1 cellular context compared by ENCODE assay signal in genomic region chr13:113164492-113164891, GRCh38.
TF ChIP-seq lines count a peak whose summit lies in the region.

No MANE protein-coding gene starts in this region.

TF ChIP-seq in HepG2, 621 proteins besides CTCF, POLR2A, EP300 and RAD21:
- TF ChIP-seq RARA (CRISPR knock-in tag; IDR thresholded peaks at IDR 0.05), result no peak
- TF ChIP-seq E2F2 (CRISPR knock-in tag; IDR thresholded peaks at IDR 0.05; ENCODE audit: borderline replicate concordance), result no peak
- TF ChIP-seq, protein P1, sequence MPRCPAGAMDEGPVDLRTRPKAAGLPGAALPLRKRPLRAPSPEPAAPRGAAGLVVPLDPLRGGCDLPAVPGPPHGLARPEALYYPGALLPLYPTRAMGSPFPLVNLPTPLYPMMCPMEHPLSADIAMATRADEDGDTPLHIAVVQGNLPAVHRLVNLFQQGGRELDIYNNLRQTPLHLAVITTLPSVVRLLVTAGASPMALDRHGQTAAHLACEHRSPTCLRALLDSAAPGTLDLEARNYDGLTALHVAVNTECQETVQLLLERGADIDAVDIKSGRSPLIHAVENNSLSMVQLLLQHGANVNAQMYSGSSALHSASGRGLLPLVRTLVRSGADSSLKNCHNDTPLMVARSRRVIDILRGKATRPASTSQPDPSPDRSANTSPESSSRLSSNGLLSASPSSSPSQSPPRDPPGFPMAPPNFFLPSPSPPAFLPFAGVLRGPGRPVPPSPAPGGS (CRISPR knock-in tag; IDR thresholded peaks at IDR 0.05), result no peak
- TF ChIP-seq POLR2AphosphoS5 (IDR thresholded peaks at IDR 0.05; ENCODE audit: low read depth, low read length), result no peak
- no peak for TF ChIP-seq KMT2B (CRISPR knock-in tag; IDR thresholded peaks at IDR 0.05)
- no peak for TF ChIP-seq ZSCAN12 (CRISPR knock-in tag; IDR thresholded peaks at IDR 0.05)
- no peak for TF ChIP-seq RFXAP (CRISPR knock-in tag; IDR thresholded peaks at IDR 0.05; ENCODE audit: borderline replicate concordance)
- no peak for TF ChIP-seq SRF (IDR thresholded peaks at IDR 0.05; ENCODE audit: low read depth, low read length)
- TF ChIP-seq CBFB (CRISPR knock-in tag; IDR thresholded peaks at IDR 0.05), result no peak
- no peak for TF ChIP-seq HNF4A (CRISPR knock-in tag; IDR thresholded peaks at IDR 0.05)
- TF ChIP-seq, protein P2, sequence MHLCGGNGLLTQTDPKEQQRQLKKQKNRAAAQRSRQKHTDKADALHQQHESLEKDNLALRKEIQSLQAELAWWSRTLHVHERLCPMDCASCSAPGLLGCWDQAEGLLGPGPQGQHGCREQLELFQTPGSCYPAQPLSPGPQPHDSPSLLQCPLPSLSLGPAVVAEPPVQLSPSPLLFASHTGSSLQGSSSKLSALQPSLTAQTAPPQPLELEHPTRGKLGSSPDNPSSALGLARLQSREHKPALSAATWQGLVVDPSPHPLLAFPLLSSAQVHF (CRISPR knock-in tag; IDR thresholded peaks at IDR 0.05), result no peak
- no peak for TF ChIP-seq KLF9 (CRISPR knock-in tag; IDR thresholded peaks at IDR 0.05; ENCODE audit: low read depth)
- no peak for TF ChIP-seq CBX1 (IDR thresholded peaks at IDR 0.05; ENCODE audit: low read depth)
